In the genomic region with DNA sequence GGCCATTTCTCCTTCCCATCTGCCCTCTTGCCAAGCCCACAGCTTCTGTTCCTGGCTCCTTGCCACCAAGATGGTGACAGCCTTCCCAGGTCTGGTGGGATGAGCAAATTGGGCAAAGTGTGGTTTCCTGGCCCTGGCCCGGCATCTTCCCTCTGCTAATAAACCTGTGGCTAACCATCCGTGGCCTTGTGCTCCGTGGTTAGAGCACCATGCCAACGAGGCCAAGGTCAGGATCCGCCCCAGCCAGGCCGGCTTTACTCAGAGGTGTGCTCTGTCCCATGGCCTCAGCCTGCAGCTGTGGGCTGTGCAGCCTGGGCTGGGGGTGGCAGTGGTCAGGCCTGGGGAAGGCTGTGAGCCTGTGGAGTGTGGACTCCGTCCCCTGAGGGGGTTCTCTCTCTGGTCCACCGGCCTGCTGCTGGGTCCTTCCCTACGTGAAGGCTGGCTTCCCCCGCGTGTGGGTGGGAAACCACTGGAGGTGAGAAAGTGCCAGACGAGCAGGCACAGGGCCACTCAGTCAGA, we compare ENCODE assay signal across 1 cellular context.
TF ChIP-seq lines count a peak whose summit lies in the region.

No MANE protein-coding gene starts in this region.

TF ChIP-seq in HepG2, 621 proteins besides CTCF, POLR2A, EP300 and RAD21 (continued from another document and continues in another):
- TF ChIP-seq, protein P1, sequence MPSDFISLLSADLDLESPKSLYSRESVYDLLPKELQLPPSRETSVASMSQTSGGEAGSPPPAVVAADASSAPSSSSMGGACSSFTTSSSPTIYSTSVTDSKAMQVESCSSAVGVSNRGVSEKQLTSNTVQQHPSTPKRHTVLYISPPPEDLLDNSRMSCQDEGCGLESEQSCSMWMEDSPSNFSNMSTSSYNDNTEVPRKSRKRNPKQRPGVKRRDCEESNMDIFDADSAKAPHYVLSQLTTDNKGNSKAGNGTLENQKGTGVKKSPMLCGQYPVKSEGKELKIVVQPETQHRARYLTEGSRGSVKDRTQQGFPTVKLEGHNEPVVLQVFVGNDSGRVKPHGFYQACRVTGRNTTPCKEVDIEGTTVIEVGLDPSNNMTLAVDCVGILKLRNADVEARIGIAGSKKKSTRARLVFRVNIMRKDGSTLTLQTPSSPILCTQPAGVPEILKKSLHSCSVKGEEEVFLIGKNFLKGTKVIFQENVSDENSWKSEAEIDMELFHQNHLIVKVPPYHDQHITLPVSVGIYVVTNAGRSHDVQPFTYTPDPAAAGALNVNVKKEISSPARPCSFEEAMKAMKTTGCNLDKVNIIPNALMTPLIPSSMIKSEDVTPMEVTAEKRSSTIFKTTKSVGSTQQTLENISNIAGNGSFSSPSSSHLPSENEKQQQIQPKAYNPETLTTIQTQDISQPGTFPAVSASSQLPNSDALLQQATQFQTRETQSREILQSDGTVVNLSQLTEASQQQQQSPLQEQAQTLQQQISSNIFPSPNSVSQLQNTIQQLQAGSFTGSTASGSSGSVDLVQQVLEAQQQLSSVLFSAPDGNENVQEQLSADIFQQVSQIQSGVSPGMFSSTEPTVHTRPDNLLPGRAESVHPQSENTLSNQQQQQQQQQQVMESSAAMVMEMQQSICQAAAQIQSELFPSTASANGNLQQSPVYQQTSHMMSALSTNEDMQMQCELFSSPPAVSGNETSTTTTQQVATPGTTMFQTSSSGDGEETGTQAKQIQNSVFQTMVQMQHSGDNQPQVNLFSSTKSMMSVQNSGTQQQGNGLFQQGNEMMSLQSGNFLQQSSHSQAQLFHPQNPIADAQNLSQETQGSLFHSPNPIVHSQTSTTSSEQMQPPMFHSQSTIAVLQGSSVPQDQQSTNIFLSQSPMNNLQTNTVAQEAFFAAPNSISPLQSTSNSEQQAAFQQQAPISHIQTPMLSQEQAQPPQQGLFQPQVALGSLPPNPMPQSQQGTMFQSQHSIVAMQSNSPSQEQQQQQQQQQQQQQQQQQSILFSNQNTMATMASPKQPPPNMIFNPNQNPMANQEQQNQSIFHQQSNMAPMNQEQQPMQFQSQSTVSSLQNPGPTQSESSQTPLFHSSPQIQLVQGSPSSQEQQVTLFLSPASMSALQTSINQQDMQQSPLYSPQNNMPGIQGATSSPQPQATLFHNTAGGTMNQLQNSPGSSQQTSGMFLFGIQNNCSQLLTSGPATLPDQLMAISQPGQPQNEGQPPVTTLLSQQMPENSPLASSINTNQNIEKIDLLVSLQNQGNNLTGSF (CRISPR knock-in tag; IDR thresholded peaks at IDR 0.05), result no peak; the same call in 1 of the 2 replicates
- TF ChIP-seq ZNF891 (CRISPR knock-in tag; IDR thresholded peaks at IDR 0.05) (peak; percentile 37; the same call in 1 of the 2 replicates), PLRG1 (conservative IDR thresholded peaks at IDR 0.05) (no peak), NR3C1 (CRISPR knock-in tag; IDR thresholded peaks at IDR 0.05) (no peak), RFX1 (IDR thresholded peaks at IDR 0.05) (no peak), NR2F6 (IDR thresholded peaks at IDR 0.05) (peak; percentile 54; the same call in 1 of the 2 replicates), NR2F6 (CRISPR knock-in tag; IDR thresholded peaks at IDR 0.05) (peak; percentile 91), POLR2AphosphoS2 (IDR thresholded peaks at IDR 0.05; ENCODE audit: low read depth, low read length) (no peak), TARDBP (CRISPR knock-in tag; IDR thresholded peaks at IDR 0.05) (no peak), HMG20A (CRISPR knock-in tag; IDR thresholded peaks at IDR 0.05; ENCODE audit: borderline replicate concordance) (peak; percentile 72; the same call in 1 of the 2 replicates), DR1 (CRISPR knock-in tag; IDR thresholded peaks at IDR 0.05) (no peak), YEATS2 (CRISPR knock-in tag; IDR thresholded peaks at IDR 0.05; ENCODE audit: borderline replicate concordance) (no peak), FLYWCH1 (CRISPR knock-in tag; IDR thresholded peaks at IDR 0.05) (no peak), ZNF788 (CRISPR knock-in tag; IDR thresholded peaks at IDR 0.05; ENCODE audit: borderline replicate concordance) (no peak; the same call in 1 of the 2 replicates), CAMTA2 (CRISPR knock-in tag; IDR thresholded peaks at IDR 0.05; ENCODE audit: borderline replicate concordance) (no peak), IRF2 (CRISPR knock-in tag; IDR thresholded peaks at IDR 0.05) (peak; percentile 62; the same call in 1 of the 2 replicates), ZNF101 (CRISPR knock-in tag; IDR thresholded peaks at IDR 0.05; ENCODE audit: borderline replicate concordance, low read depth) (no peak), ZNF83 (CRISPR knock-in tag; IDR thresholded peaks at IDR 0.05; ENCODE audit: borderline replicate concordance) (no peak), TP53 (CRISPR knock-in tag; conservative IDR thresholded peaks at IDR 0.05) (no peak), KLF15 (CRISPR knock-in tag; IDR thresholded peaks at IDR 0.05; ENCODE audit: borderline replicate concordance) (0 out of 2 replicates have a peak, but pooled peaks have one; percentile 24), ZNF746 (CRISPR knock-in tag; IDR thresholded peaks at IDR 0.05) (no peak; the same call in 1 of the 2 replicates), HOXA3 (CRISPR knock-in tag; IDR thresholded peaks at IDR 0.05) (peak; percentile 55), NR2F1 (CRISPR knock-in tag; IDR thresholded peaks at IDR 0.05) (peak in 1 of 2 experiments; percentile 81; a peak in 2 of 4 replicates), EHMT2 (IDR thresholded peaks at IDR 0.05; ENCODE audit: borderline replicate concordance, low read depth, low read length) (no peak), ZBTB3 (CRISPR knock-in tag; IDR thresholded peaks at IDR 0.05; ENCODE audit: borderline replicate concordance, low read depth) (no peak), PAWR (CRISPR knock-in tag; IDR thresholded peaks at IDR 0.05; ENCODE audit: borderline replicate concordance) (no peak), ZNF773 (CRISPR knock-in tag; IDR thresholded peaks at IDR 0.05; ENCODE audit: borderline replicate concordance) (no peak), PCBP2 (optimal IDR thresholded peaks at IDR 0.05; ENCODE audit: low read depth, low read length, poor library complexity, severe bottlenecking) (no peak), ZNF382 (CRISPR knock-in tag; IDR thresholded peaks at IDR 0.05; ENCODE audit: borderline replicate concordance) (no peak), FOSL1 (CRISPR knock-in tag; IDR thresholded peaks at IDR 0.05; ENCODE audit: borderline replicate concordance) (no peak), ZNF563 (CRISPR knock-in tag; IDR thresholded peaks at IDR 0.05) (no peak; the same call in 1 of the 2 replicates), ZFP41 (CRISPR knock-in tag; IDR thresholded peaks at IDR 0.05; ENCODE audit: borderline replicate concordance) (no peak), BCL6 (CRISPR knock-in tag; IDR thresholded peaks at IDR 0.05) (peak; percentile 57)
- TF ChIP-seq, protein P2, sequence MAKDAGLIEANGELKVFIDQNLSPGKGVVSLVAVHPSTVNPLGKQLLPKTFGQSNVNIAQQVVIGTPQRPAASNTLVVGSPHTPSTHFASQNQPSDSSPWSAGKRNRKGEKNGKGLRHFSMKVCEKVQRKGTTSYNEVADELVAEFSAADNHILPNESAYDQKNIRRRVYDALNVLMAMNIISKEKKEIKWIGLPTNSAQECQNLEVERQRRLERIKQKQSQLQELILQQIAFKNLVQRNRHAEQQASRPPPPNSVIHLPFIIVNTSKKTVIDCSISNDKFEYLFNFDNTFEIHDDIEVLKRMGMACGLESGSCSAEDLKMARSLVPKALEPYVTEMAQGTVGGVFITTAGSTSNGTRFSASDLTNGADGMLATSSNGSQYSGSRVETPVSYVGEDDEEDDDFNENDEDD (CRISPR knock-in tag; IDR thresholded peaks at IDR 0.05; ENCODE audit: borderline replicate concordance), result no peak; the same call in 1 of the 2 replicates
- TF ChIP-seq, protein P3, sequence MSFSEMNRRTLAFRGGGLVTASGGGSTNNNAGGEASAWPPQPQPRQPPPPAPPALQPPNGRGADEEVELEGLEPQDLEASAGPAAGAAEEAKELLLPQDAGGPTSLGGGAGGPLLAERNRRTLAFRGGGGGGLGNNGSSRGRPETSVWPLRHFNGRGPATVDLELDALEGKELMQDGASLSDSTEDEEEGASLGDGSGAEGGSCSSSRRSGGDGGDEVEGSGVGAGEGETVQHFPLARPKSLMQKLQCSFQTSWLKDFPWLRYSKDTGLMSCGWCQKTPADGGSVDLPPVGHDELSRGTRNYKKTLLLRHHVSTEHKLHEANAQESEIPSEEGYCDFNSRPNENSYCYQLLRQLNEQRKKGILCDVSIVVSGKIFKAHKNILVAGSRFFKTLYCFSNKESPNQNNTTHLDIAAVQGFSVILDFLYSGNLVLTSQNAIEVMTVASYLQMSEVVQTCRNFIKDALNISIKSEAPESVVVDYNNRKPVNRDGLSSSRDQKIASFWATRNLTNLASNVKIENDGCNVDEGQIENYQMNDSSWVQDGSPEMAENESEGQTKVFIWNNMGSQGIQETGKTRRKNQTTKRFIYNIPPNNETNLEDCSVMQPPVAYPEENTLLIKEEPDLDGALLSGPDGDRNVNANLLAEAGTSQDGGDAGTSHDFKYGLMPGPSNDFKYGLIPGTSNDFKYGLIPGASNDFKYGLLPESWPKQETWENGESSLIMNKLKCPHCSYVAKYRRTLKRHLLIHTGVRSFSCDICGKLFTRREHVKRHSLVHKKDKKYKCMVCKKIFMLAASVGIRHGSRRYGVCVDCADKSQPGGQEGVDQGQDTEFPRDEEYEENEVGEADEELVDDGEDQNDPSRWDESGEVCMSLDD (CRISPR knock-in tag; IDR thresholded peaks at IDR 0.05; ENCODE audit: borderline replicate concordance), result no peak
- TF ChIP-seq, protein P4, sequence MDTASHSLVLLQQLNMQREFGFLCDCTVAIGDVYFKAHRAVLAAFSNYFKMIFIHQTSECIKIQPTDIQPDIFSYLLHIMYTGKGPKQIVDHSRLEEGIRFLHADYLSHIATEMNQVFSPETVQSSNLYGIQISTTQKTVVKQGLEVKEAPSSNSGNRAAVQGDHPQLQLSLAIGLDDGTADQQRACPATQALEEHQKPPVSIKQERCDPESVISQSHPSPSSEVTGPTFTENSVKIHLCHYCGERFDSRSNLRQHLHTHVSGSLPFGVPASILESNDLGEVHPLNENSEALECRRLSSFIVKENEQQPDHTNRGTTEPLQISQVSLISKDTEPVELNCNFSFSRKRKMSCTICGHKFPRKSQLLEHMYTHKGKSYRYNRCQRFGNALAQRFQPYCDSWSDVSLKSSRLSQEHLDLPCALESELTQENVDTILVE (CRISPR knock-in tag; IDR thresholded peaks at IDR 0.05), result no peak
- TF ChIP-seq, protein P5, sequence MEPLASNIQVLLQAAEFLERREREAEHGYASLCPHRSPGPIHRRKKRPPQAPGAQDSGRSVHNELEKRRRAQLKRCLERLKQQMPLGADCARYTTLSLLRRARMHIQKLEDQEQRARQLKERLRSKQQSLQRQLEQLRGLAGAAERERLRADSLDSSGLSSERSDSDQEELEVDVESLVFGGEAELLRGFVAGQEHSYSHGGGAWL (CRISPR knock-in tag; IDR thresholded peaks at IDR 0.05), result no peak
- TF ChIP-seq, protein P6, sequence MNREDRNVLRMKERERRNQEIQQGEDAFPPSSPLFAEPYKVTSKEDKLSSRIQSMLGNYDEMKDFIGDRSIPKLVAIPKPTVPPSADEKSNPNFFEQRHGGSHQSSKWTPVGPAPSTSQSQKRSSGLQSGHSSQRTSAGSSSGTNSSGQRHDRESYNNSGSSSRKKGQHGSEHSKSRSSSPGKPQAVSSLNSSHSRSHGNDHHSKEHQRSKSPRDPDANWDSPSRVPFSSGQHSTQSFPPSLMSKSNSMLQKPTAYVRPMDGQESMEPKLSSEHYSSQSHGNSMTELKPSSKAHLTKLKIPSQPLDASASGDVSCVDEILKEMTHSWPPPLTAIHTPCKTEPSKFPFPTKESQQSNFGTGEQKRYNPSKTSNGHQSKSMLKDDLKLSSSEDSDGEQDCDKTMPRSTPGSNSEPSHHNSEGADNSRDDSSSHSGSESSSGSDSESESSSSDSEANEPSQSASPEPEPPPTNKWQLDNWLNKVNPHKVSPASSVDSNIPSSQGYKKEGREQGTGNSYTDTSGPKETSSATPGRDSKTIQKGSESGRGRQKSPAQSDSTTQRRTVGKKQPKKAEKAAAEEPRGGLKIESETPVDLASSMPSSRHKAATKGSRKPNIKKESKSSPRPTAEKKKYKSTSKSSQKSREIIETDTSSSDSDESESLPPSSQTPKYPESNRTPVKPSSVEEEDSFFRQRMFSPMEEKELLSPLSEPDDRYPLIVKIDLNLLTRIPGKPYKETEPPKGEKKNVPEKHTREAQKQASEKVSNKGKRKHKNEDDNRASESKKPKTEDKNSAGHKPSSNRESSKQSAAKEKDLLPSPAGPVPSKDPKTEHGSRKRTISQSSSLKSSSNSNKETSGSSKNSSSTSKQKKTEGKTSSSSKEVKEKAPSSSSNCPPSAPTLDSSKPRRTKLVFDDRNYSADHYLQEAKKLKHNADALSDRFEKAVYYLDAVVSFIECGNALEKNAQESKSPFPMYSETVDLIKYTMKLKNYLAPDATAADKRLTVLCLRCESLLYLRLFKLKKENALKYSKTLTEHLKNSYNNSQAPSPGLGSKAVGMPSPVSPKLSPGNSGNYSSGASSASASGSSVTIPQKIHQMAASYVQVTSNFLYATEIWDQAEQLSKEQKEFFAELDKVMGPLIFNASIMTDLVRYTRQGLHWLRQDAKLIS (CRISPR knock-in tag; IDR thresholded peaks at IDR 0.05), result no peak
- TF ChIP-seq, protein P7, sequence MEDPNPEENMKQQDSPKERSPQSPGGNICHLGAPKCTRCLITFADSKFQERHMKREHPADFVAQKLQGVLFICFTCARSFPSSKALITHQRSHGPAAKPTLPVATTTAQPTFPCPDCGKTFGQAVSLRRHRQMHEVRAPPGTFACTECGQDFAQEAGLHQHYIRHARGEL (CRISPR knock-in tag; IDR thresholded peaks at IDR 0.05), result no peak
- TF ChIP-seq, protein P8, sequence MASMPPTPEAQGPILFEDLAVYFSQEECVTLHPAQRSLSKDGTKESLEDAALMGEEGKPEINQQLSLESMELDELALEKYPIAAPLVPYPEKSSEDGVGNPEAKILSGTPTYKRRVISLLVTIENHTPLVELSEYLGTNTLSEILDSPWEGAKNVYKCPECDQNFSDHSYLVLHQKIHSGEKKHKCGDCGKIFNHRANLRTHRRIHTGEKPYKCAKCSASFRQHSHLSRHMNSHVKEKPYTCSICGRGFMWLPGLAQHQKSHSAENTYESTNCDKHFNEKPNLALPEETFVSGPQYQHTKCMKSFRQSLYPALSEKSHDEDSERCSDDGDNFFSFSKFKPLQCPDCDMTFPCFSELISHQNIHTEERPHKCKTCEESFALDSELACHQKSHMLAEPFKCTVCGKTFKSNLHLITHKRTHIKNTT (CRISPR knock-in tag; IDR thresholded peaks at IDR 0.05), result no peak
- TF ChIP-seq, protein P9, sequence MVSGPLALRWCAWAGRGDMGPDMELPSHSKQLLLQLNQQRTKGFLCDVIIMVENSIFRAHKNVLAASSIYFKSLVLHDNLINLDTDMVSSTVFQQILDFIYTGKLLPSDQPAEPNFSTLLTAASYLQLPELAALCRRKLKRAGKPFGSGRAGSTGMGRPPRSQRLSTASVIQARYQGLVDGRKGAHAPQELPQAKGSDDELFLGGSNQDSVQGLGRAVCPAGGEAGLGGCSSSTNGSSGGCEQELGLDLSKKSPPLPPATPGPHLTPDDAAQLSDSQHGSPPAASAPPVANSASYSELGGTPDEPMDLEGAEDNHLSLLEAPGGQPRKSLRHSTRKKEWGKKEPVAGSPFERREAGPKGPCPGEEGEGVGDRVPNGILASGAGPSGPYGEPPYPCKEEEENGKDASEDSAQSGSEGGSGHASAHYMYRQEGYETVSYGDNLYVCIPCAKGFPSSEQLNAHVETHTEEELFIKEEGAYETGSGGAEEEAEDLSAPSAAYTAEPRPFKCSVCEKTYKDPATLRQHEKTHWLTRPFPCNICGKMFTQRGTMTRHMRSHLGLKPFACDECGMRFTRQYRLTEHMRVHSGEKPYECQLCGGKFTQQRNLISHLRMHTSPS (CRISPR knock-in tag; IDR thresholded peaks at IDR 0.05; ENCODE audit: low read depth), result peak; percentile 86
- TF ChIP-seq, protein P10, sequence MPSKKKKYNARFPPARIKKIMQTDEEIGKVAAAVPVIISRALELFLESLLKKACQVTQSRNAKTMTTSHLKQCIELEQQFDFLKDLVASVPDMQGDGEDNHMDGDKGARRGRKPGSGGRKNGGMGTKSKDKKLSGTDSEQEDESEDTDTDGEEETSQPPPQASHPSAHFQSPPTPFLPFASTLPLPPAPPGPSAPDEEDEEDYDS (CRISPR knock-in tag; IDR thresholded peaks at IDR 0.05), result no peak
